1 cellular context compared by ENCODE assay signal in the genomic region with DNA sequence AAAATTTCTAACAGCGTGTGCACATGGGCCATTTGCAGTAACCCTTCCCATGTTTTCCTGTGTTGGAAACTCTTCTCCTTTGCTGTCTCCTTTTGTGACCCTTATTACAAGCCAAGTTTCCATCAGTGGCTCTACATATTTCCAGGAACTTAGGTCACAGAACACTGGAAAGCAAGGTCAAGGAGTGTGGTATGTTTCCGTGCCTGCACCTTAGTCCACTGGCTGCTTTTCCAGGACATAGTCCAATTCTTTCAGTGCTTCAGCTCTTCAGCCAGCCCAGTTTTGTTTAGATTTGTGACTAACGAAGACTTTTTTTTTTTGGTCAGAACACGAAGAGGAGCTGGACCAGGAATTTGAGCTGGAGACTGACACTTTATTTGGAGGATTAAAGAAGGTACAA.
TF ChIP-seq lines count a peak whose summit lies in the region.

No MANE protein-coding gene starts in this region.

TF ChIP-seq in liver, 16 proteins besides CTCF, POLR2A, EP300 and RAD21 (continued from another document):
- TF ChIP-seq, protein P1, sequence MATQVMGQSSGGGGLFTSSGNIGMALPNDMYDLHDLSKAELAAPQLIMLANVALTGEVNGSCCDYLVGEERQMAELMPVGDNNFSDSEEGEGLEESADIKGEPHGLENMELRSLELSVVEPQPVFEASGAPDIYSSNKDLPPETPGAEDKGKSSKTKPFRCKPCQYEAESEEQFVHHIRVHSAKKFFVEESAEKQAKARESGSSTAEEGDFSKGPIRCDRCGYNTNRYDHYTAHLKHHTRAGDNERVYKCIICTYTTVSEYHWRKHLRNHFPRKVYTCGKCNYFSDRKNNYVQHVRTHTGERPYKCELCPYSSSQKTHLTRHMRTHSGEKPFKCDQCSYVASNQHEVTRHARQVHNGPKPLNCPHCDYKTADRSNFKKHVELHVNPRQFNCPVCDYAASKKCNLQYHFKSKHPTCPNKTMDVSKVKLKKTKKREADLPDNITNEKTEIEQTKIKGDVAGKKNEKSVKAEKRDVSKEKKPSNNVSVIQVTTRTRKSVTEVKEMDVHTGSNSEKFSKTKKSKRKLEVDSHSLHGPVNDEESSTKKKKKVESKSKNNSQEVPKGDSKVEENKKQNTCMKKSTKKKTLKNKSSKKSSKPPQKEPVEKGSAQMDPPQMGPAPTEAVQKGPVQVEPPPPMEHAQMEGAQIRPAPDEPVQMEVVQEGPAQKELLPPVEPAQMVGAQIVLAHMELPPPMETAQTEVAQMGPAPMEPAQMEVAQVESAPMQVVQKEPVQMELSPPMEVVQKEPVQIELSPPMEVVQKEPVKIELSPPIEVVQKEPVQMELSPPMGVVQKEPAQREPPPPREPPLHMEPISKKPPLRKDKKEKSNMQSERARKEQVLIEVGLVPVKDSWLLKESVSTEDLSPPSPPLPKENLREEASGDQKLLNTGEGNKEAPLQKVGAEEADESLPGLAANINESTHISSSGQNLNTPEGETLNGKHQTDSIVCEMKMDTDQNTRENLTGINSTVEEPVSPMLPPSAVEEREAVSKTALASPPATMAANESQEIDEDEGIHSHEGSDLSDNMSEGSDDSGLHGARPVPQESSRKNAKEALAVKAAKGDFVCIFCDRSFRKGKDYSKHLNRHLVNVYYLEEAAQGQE (IDR thresholded peaks at IDR 0.05) = no peak
